In the genomic region with DNA sequence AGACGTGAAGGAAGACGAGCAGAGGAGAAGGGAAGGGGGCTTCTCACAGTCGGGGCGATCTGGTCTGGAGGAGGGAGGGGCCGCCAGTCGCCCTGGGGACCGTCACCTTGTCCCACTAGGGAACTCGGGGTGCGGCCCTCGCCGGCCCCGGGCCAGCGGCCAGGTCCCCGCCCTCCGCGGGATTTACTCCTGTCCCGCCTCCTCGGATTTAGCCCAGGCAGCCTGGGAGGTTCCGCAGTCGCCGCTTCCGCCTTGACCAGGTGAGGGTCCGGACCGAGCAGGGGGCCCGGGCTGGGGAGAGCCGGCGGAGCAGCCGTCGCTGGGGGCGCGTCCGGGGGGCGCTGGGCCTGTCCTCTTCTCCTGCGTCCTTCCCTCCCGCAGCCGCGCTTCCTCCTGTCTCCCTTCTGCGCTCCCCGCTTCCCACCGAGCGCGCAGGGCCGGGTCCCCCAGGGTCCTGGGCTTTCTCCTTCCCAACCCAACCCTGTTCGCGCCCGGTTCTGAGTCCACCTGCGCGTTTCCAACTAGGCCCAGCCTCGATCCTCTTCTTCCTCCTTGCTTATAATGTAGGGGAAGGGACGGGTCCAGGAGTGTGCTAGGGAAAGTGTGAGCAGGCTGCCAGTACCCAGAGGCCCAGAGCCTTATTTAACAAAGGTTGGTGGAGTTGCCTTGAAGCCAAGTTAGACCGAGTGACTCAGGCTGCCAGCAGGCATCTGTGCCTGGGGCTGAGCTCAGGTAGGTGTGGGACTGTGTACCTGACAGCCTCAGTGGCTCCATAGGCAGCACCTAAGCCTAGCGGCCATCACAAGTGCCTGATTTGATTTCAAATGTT, we compare ENCODE assay signal across 8 cellular contexts. TPM values are rescaled to one million over a fixed set of nuclear protein-coding genes. Genes with fewer than 3 reads are reported as not detected.
DNase-seq lines count a peak whose midpoint lies in the region; ATAC-seq, FAIRE-seq and TF ChIP-seq lines count a peak whose summit lies in the region.

A gene (plus strand): TSS at position 235 of the 829 bp plus-strand sequence. CDS start 1,838 bp downstream, outside the sequence.

- no peak for TF ChIP-seq EP300 in A549 (IDR thresholded peaks at IDR 0.05)
- TF ChIP-seq EP300 in Ishikawa (IDR thresholded peaks at IDR 0.05; ENCODE audit: borderline replicate concordance): no peak

- CTCF ChIA-PET in A549 (lab: Yijun Ruan, JAX): interaction anchor here (1.3 to 17.1 kb wide), 5 partner anchors 21 to 180 kb away, joined by 4 to 139 read pairs (median 5); a partner anchor contains a TSS

- H3K4me2 ChIP-seq in A549: peak within 1 kb of the TSS; percentile 69

- DNase-seq in A549 (ENCODE audit: low read depth in 1 of 2, low spot score in 1 of 2) (no peak), epithelial cell of prostate (ENCODE audit: low read depth, low spot score) (no peak), GDM1 (lab: John Stamatoyannopoulos, UW) (no peak)
- no peak for DNase-seq in activated CD4-positive, alpha-beta T cell treated with anti-CD3 and anti-CD28 coated beads, Interleukin-2, amount 50 U/mL, for 1 hour
- DNase-seq in effector CD4-positive, alpha-beta T cell: no peak

- H3K9me3 ChIP-seq in A549 (peaks cover 20% of the 10 kb centered on the region), mucosa of stomach (ENCODE audit: control insufficient read depth, low read length) (no peaks in the 10 kb centered on the region)

- TF ChIP-seq CTCF in A549 (IDR thresholded peaks at IDR 0.05): no peak

- H3K9ac ChIP-seq in mucosa of stomach (ENCODE audit: low read length): peak within 1 kb of the TSS; percentile 81

- H3K27me3 ChIP-seq in mucosa of stomach (ENCODE audit: control insufficient read depth, insufficient read depth, low read length): no peaks in the 10 kb centered on the region

- H3K36me3 ChIP-seq in mucosa of stomach (ENCODE audit: control insufficient read depth, insufficient read depth, low read length): peaks cover 6% of the 10 kb centered on the region

- TF ChIP-seq RAD21 in A549 (conservative IDR thresholded peaks at IDR 0.05 in 1 of 2, IDR thresholded peaks at IDR 0.05 in 1 of 2): no peak
- no peak for TF ChIP-seq RAD21 in Ishikawa (IDR thresholded peaks at IDR 0.05; ENCODE audit: low read depth)

- H3K4me1 ChIP-seq in A549 (no peaks in the 10 kb centered on the region), mucosa of stomach (ENCODE audit: control insufficient read depth, insufficient read depth, low read length) (peaks cover 10% of the 10 kb centered on the region)

- FAIRE-seq in A549 (lab: Jason Lieb, UNC): no peak

- H3K27ac ChIP-seq in A549 (peak within 1 kb of the TSS; percentile 55 to 74; a peak in 5 of 6 replicates), epithelial cell of prostate (peak within 1 kb of the TSS; percentile 54)

- WGBS in A549 (ENCODE audit: missing lambda C conversion rate): 37% methylated on average over 51 of the region's 52 CpGs

- peak within 1 kb of the TSS; percentile 46 for H3K4me3 ChIP-seq in A549
- H3K4me3 ChIP-seq in mucosa of stomach (ENCODE audit: low read length): peak within 1 kb of the TSS; percentile 52

- peak; percentile 35 for TF ChIP-seq POLR2A in A549 (IDR thresholded peaks at IDR 0.05; ENCODE audit: low read length)

- ATAC-seq in A549: peak; percentile 45 to 59; a peak in 5 of 6 replicates
- no peak for ATAC-seq in HG02678 (IDR thresholded peaks at IDR 0.05; ENCODE audit: unreplicated experiment)

- POLR2A ChIA-PET in A549 (lab: Yijun Ruan, JAX): interaction anchor here (0.9 to 2.1 kb wide), 3 partner anchors 13 to 23 kb away, joined by 3 to 8 read pairs (median 7); a partner anchor contains a TSS

TF ChIP-seq in A549, 52 proteins besides CTCF, POLR2A, EP300 and RAD21 (continues in another document):
- TF ChIP-seq MAFK (IDR thresholded peaks at IDR 0.05; ENCODE audit: partially characterized antibody) (no peak), ZC3H11A (IDR thresholded peaks at IDR 0.05) (no peak), TFCP2L1 (CRISPR knock-in tag; IDR thresholded peaks at IDR 0.05) (no peak), CHD2 (IDR thresholded peaks at IDR 0.05; ENCODE audit: low read length, partially characterized antibody) (no peak), ZSCAN20 (CRISPR knock-in tag; IDR thresholded peaks at IDR 0.05) (no peak), MAZ (IDR thresholded peaks at IDR 0.05; ENCODE audit: borderline replicate concordance, low read depth, low read length) (no peak), JUN (IDR thresholded peaks at IDR 0.05) (no peak)
- TF ChIP-seq, protein P1, sequence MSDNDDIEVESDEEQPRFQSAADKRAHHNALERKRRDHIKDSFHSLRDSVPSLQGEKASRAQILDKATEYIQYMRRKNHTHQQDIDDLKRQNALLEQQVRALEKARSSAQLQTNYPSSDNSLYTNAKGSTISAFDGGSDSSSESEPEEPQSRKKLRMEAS (IDR thresholded peaks at IDR 0.05): no peak
- TF ChIP-seq, protein P2, sequence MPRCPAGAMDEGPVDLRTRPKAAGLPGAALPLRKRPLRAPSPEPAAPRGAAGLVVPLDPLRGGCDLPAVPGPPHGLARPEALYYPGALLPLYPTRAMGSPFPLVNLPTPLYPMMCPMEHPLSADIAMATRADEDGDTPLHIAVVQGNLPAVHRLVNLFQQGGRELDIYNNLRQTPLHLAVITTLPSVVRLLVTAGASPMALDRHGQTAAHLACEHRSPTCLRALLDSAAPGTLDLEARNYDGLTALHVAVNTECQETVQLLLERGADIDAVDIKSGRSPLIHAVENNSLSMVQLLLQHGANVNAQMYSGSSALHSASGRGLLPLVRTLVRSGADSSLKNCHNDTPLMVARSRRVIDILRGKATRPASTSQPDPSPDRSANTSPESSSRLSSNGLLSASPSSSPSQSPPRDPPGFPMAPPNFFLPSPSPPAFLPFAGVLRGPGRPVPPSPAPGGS (IDR thresholded peaks at IDR 0.05): no peak
- TF ChIP-seq, protein P3, sequence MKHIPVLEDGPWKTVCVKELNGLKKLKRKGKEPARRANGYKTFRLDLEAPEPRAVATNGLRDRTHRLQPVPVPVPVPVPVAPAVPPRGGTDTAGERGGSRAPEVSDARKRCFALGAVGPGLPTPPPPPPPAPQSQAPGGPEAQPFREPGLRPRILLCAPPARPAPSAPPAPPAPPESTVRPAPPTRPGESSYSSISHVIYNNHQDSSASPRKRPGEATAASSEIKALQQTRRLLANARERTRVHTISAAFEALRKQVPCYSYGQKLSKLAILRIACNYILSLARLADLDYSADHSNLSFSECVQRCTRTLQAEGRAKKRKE (CRISPR knock-in tag; IDR thresholded peaks at IDR 0.05; ENCODE audit: low read depth): no peak

TF ChIP-seq in Ishikawa, 13 proteins besides CTCF, POLR2A, EP300 and RAD21:
- TF ChIP-seq, protein P1 (IDR thresholded peaks at IDR 0.05): peak; percentile 58; the same call in 1 of the 2 replicates
- TF ChIP-seq ZBTB7A (IDR thresholded peaks at IDR 0.05; ENCODE audit: low read depth): peak; percentile 87
- TF ChIP-seq TAF1 (IDR thresholded peaks at IDR 0.05; ENCODE audit: low read depth): peak; percentile 79
- TF ChIP-seq YY1 (IDR thresholded peaks at IDR 0.05; ENCODE audit: low read depth): 0 out of 2 replicates have a peak, but pooled peaks have one; percentile 12
- no peak for TF ChIP-seq CREB1 (IDR thresholded peaks at IDR 0.05; ENCODE audit: low read depth)
- TF ChIP-seq NFIC (IDR thresholded peaks at IDR 0.05): peak; percentile 36; the same call in 1 of the 2 replicates
- peak; percentile 47; the same call in 1 of the 2 replicates for TF ChIP-seq TCF12 (IDR thresholded peaks at IDR 0.05; ENCODE audit: low read depth)
- TF ChIP-seq, protein P4, sequence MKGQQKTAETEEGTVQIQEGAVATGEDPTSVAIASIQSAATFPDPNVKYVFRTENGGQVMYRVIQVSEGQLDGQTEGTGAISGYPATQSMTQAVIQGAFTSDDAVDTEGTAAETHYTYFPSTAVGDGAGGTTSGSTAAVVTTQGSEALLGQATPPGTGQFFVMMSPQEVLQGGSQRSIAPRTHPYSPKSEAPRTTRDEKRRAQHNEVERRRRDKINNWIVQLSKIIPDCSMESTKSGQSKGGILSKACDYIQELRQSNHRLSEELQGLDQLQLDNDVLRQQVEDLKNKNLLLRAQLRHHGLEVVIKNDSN (IDR thresholded peaks at IDR 0.05): no peak
TF ChIP-seq in Ishikawa: peak in this region for 6.

RNA-seq across cellular contexts. Expression of the gene that starts here (rescaled TPM):
- polyA plus RNA-seq in A549 (2011; rRNA removed): 1.2 and 1.8 TPM in 2 replicates
- polyA plus RNA-seq in A549 (2012; cell fraction: cytosol; rRNA removed): 0.96 and 1.3 TPM in 2 replicates
- 2.4 and 3.3 TPM in 2 replicates for polyA plus RNA-seq in A549 (2012; cell fraction: nucleus; rRNA removed)
- 2.1 to 2.4 TPM (median 2.2 TPM) in 3 replicates for polyA plus RNA-seq in A549 (2017; fragmentation: RNase III; extraction: RNeasy Plus Mini Kit Qiagen cat#74134 plus additional on column Dnase treatment)
- polyA minus RNA-seq in A549 (2011; rRNA and poly(A)+ RNA removed): 2.3 and 2.4 TPM in 2 replicates
